ENCODE assay signal across 23 cellular contexts in the genomic region with DNA sequence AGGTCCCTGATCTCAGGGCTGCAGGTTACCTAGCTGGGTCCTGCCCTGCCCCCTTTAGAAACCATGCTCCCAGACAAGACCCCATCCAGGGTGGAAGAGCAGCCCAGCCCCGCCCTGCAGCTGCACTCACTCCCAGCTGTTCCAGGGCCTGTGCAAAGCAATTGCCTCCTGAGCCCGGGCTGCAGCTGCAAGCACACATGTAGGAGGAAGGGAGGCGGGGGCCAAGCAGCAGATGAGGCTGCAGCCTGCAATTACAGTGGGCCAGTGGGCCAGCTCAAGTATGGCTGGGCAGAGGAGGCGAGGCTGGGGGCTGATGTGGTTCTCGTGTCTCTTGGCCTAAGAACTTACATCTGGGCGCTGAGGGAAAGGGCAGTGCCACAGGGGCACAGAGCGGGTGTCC.
"Had no signal": no experiment of that assay in that cellular context is flagged by ENCODE, and none has a peak within 500 bp of the region (broad histone marks: within the 10 kb centered on the region; RNA-seq: fewer than 3 reads in every experiment).

No MANE protein-coding gene starts in this region.

- H3K4me3 ChIP-seq: adrenal gland had no signal

- H3K27ac ChIP-seq: adrenal gland, VCaP had no signal

- H3K4me1 Mint-ChIP-seq: activated naive CD8-positive, alpha-beta T cell treated with anti-CD3 and anti-CD28 coated beads, Interleukin-2, amount 10 ng/mL, durations not matched to agents 7 days and 5 days had no signal

- H3K4me1 ChIP-seq: adrenal gland had no signal

- H3K36me3 ChIP-seq: adrenal gland had no signal

- H3K9me3 ChIP-seq: adrenal gland, SK-N-SH had no signal

- H3K27ac Mint-ChIP-seq: activated CD8-positive, alpha-beta T cell treated with anti-CD3 and anti-CD28 coated beads, Interleukin-2, amount 10 ng/mL, durations not matched to agents 7 days and 5 days; activated naive CD8-positive, alpha-beta T cell treated with anti-CD3 and anti-CD28 coated beads, Interleukin-2, amount 10 ng/mL, durations not matched to agents 7 days and 5 days had no signal

- H3K4me2 ChIP-seq: SK-N-SH had no signal

- H3K9me3 Mint-ChIP-seq: activated naive CD8-positive, alpha-beta T cell treated with anti-CD3 and anti-CD28 coated beads, Interleukin-2, amount 10 ng/mL, durations not matched to agents 7 days and 5 days had no signal

- ATAC-seq: activated CD8-positive, alpha-beta T cell treated with anti-CD3 and anti-CD28 coated beads, Interleukin-2, amount 10 ng/mL, durations not matched to agents 7 days and 5 days; PC-3 had no signal

- DNase-seq: activated CD4-positive, alpha-beta T cell treated with anti-CD3 and anti-CD28 coated beads for 4 hours; activated CD4-positive, alpha-beta T cell treated with anti-CD3 and anti-CD28 coated beads, Interleukin-2, amount 50 U/mL, for 4 hours; activated CD4-positive, CD25-positive, alpha-beta regulatory T cell; activated CD8-positive, alpha-beta memory T cell treated with anti-CD3 and anti-CD28 coated beads, Interleukin-2, amount 50 U/mL, for 48 hours; activated CD8-positive, alpha-beta T cell treated with anti-CD3 and anti-CD28 coated beads, Interleukin-2, amount 10 ng/mL, durations not matched to agents 7 days and 5 days; activated naive CD4-positive, alpha-beta T cell treated with anti-CD3 and anti-CD28 coated beads, Interleukin-2, amount 50 U/mL, for 16 hours; activated naive CD8-positive, alpha-beta T cell treated with anti-CD3 and anti-CD28 coated beads, Interleukin-2, amount 10 ng/mL, durations not matched to agents 7 days and 5 days; activated T-cell treated with anti-CD3 and anti-CD28 coated beads, Interleukin-2, amount 50 U/mL, for 1 hour; adrenal gland; anterior cingulate cortex; Karpas-422; MM.1S; NCI-H1105; NCI-H1436; NCI-H1694 treated with DMSO at 0.1 percent for 48 hours; NCI-H2029 treated with DMSO at 0.1 percent for 48 hours; NCI-H226; NCI-H510A; NCI-H526 treated with DMSO at 0.1 percent for 48 hours; PC-3; SK-N-SH; T-helper 1 cell had no signal

- H3K36me3 Mint-ChIP-seq: activated naive CD8-positive, alpha-beta T cell treated with anti-CD3 and anti-CD28 coated beads, Interleukin-2, amount 10 ng/mL, durations not matched to agents 7 days and 5 days had no signal

- H3K9ac ChIP-seq: SK-N-SH had no signal

- H3K4me3 Mint-ChIP-seq: activated CD8-positive, alpha-beta T cell treated with anti-CD3 and anti-CD28 coated beads, Interleukin-2, amount 10 ng/mL, durations not matched to agents 7 days and 5 days; activated naive CD8-positive, alpha-beta T cell treated with anti-CD3 and anti-CD28 coated beads, Interleukin-2, amount 10 ng/mL, durations not matched to agents 7 days and 5 days had no signal
